10 cellular contexts compared by ENCODE assay signal in genomic region chr12:3315201-3315661, GRCh38.
A peak's percentile ranks its signal among the peaks of the same experiment; 100 is the strongest.
DNase-seq lines count a peak whose midpoint lies in the region; ATAC-seq, FAIRE-seq and TF ChIP-seq lines count a peak whose summit lies in the region.
"Had no signal": no experiment of that assay in that cellular context is flagged by ENCODE, and none has a peak within 500 bp of the region (broad histone marks: within the 10 kb centered on the region; RNA-seq: fewer than 3 reads in every experiment).

No MANE protein-coding gene starts in this region.

- CTCF ChIA-PET in PC-3 (lab: Charles Lee) (interaction anchor here (1.6 to 3.0 kb wide), 2 partner anchors 12 to 15 kb away, joined by 5 to 19 read pairs; no protein-coding TSS in a partner anchor), OCI-LY7 (lab: Charles Lee; ENCODE audit: unreplicated experiment) (interaction anchor here (0.6 kb wide), 1 partner anchor 178 kb away, joined by 4 read pairs; no protein-coding TSS in a partner anchor)

- H3K4me1 ChIP-seq in PC-3 (ENCODE audit: insufficient read depth, low read length) (peaks cover 72% of the 10 kb centered on the region), heart right ventricle (peaks cover 10 to 45% (median 26%) of the 10 kb centered on the region in 9 donors), thymus (ENCODE audit: control insufficient read depth, insufficient read depth, low read length) (no peaks in the 10 kb centered on the region), OCI-LY7 (ENCODE audit: insufficient read depth, low read length, poor library complexity, severe bottlenecking) (no peaks in the 10 kb centered on the region)

- peak; percentile 33 for ATAC-seq in PC-3
- peak; percentile 74 to 92 (median 85) for ATAC-seq in heart right ventricle
- ATAC-seq: GM12878 had no signal

- H3K36me3 ChIP-seq in PC-3 (ENCODE audit: low read depth, low read length) (no peaks in the 10 kb centered on the region), heart right ventricle (no peaks in the 10 kb centered on the region), thymus (ENCODE audit: control insufficient read depth, insufficient read depth) (no peaks in the 10 kb centered on the region), OCI-LY7 (ENCODE audit: insufficient read depth, low read length) (no peaks in the 10 kb centered on the region)

- H3K79me2 ChIP-seq in PC-3 (ENCODE audit: low read length) (no peaks in the 10 kb centered on the region), OCI-LY7 (ENCODE audit: insufficient read depth, low read depth, low read length) (no peaks in the 10 kb centered on the region)

- intact Hi-C loops in PC-3 (cut with micrococcal nuclease): loop anchor here (5.0 kb wide), 1 partner anchor 52 kb away; no protein-coding TSS in a partner anchor
- intact Hi-C loops in heart right ventricle (cut with DNase I): loop anchor here in 2 of 10 donors (10.0 kb wide), 2 partner anchors 350 to 370 kb away; no protein-coding TSS in a partner anchor
- intact Hi-C loops in OCI-LY7 (cut with micrococcal nuclease; ENCODE audit: unreplicated experiment): no loop called here

- FAIRE-seq in GM12892 (lab: Jason Lieb, UNC) (no peak), frontal cortex (lab: Jason Lieb, UNC) (no peak)
- FAIRE-seq: GM12878 had no signal

- TF ChIP-seq POLR2A in GM12892 (IDR thresholded peaks at IDR 0.05; ENCODE audit: low read depth, low read length): no peak

- H3K9me3 ChIP-seq in PC-3 (ENCODE audit: low read length) (no peaks in the 10 kb centered on the region), heart right ventricle (no peaks in the 10 kb centered on the region), thymus (ENCODE audit: control insufficient read depth) (no peaks in the 10 kb centered on the region), OCI-LY7 (ENCODE audit: low read length) (no peaks in the 10 kb centered on the region)

- no peak overlapping the region for H2AFZ ChIP-seq in PC-3 (ENCODE audit: low read length)
- no peak overlapping the region for H2AFZ ChIP-seq in OCI-LY7 (ENCODE audit: low read length)

- no peak overlapping the region for H3K9ac ChIP-seq in PC-3 (ENCODE audit: low read length)

- 6 to 14% methylated on average over 11 of the region's 11 CpGs for WGBS in heart right ventricle, 2 donors
- WGBS in thymus: 63% methylated on average over 11 of the region's 11 CpGs

- POLR2A ChIA-PET in PC-3 (lab: Charles Lee; ENCODE audit: unreplicated experiment): interaction anchor here (0.5 to 1.0 kb wide), 3 partner anchors 11 to 318 kb away, joined by 3 to 9 read pairs (median 3); no protein-coding TSS in a partner anchor
- POLR2A ChIA-PET in OCI-LY7 (lab: Charles Lee): interaction anchor here (0.6 kb wide), 1 partner anchor 372 kb away, joined by 3 read pairs; no protein-coding TSS in a partner anchor

- in situ Hi-C loops in GM13977 (cut with MboI; ENCODE audit: low pct_unique_long_range_greater_than_20kb, low sequenced_read_pairs, unreplicated experiment): no loop called here

- no peaks in the 10 kb centered on the region for H3F3A ChIP-seq in PC-3 (ENCODE audit: low read length, unreplicated experiment)

- TF ChIP-seq CTCF in PC-3 (conservative IDR thresholded peaks at IDR 0.05; ENCODE audit: low read depth, low read length) (no peak), heart right ventricle (IDR thresholded peaks at IDR 0.05) (no peak), OCI-LY7 (conservative IDR thresholded peaks at IDR 0.05; ENCODE audit: low read length) (no peak), GM13977 (IDR thresholded peaks at IDR 0.05; ENCODE audit: extremely low read depth, insufficient read depth, missing control alignments) (no peak)

- no peaks in the 10 kb centered on the region for H4K20me1 ChIP-seq in PC-3 (ENCODE audit: low read length)
- no peaks in the 10 kb centered on the region for H4K20me1 ChIP-seq in OCI-LY7 (ENCODE audit: insufficient read depth, low read length)

- H3K27me3 ChIP-seq in PC-3 (ENCODE audit: low read length) (no peaks in the 10 kb centered on the region), heart right ventricle (no peaks in the 10 kb centered on the region), thymus (ENCODE audit: control insufficient read depth, insufficient read depth) (no peaks in the 10 kb centered on the region)

- no peak overlapping the region for H3K4me3 ChIP-seq in PC-3 (ENCODE audit: low read length)
- no peak overlapping the region for H3K4me3 ChIP-seq in heart right ventricle
- H3K4me3 ChIP-seq in thymus (ENCODE audit: low read length): no peak overlapping the region
- H3K4me3 ChIP-seq in OCI-LY7 (ENCODE audit: low read depth, low read length, poor library complexity, severe bottlenecking): no peak overlapping the region
- H3K4me3 ChIP-seq: GM12878 had no signal

- peak overlapping the region; percentile 53 for H3K27ac ChIP-seq in PC-3 (ENCODE audit: low read length)
- peak overlapping the region in 8 of 10 donors; percentile 9 to 68 (median 50) for H3K27ac ChIP-seq in heart right ventricle
- peak overlapping the region; percentile 6 for H3K27ac ChIP-seq in thymus (ENCODE audit: low read depth)
- H3K27ac ChIP-seq in OCI-LY7 (ENCODE audit: low read depth, low read length, poor library complexity, severe bottlenecking): no peak overlapping the region

- BruUV-seq in PC-3 (replicated peaks; lab: Mats Ljungman, UMichigan) (no TSS peak), OCI-LY7 (replicated peaks; lab: Mats Ljungman, UMichigan) (no TSS peak)

- no peaks in the 10 kb centered on the region for H3K9me2 ChIP-seq in PC-3 (replicated peaks; ENCODE audit: low read length)
- no peaks in the 10 kb centered on the region for H3K9me2 ChIP-seq in OCI-LY7 (ENCODE audit: insufficient read depth, low read length)

- peak overlapping the region; percentile 68 for H3K4me2 ChIP-seq in PC-3 (ENCODE audit: low read length)
- no peak overlapping the region for H3K4me2 ChIP-seq in OCI-LY7 (ENCODE audit: low read length)

- peak; percentile 80 for DNase-seq in HT-29 (ENCODE audit: low spot score)
- peak; percentile 97 for DNase-seq in PC-3
- DNase-seq in heart right ventricle: peak; percentile 71 to 86
- DNase-seq in GM12892 (ENCODE audit: insufficient read length): no peak
- DNase-seq in OCI-LY7 (ENCODE audit: low spot score): no peak
- DNase-seq in frontal cortex (ENCODE audit: low spot score in 2 of 2): no peak
- DNase-seq in GM13977 (ENCODE audit: low spot score): no peak
- DNase-seq: stimulated activated naive CD4-positive, alpha-beta T cell had no signal

Comparison
In these comparisons a context has a peak if more than half of its experiments do, and no peak if none do; other contexts are left out.
1. DNase-seq: peak in HT-29 (single experiment), PC-3 (single experiment) and heart right ventricle (2 of 2); none in GM12892 (single experiment), OCI-LY7 (single experiment), frontal cortex (0 of 2) and GM13977 (single experiment).